ENCODE assay signal across 12 cellular contexts in the genomic region with DNA sequence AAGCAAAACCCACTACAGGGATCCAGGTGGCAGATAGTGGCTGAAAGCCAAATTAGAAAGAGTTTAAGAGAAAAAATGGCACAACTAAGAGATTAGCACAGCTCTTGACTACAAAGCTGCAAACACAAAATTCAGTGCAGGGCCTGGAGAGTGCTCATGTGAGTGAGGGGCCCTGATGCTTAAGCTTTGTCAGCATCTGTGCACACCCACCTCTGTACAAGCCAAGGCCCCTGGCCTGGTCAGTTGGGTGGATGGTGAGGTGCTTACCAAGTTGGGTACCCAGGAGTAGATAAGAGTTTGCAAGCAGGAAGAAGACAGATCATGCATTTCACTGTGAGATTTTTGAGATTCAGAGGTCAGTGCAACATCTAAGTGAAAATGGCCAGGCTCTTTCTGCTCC.
DNase-seq lines count a peak whose midpoint lies in the region; ATAC-seq and TF ChIP-seq lines count a peak whose summit lies in the region.
"Had no signal": no experiment of that assay in that cellular context is flagged by ENCODE, and none has a peak within 500 bp of the region (broad histone marks: within the 10 kb centered on the region; RNA-seq: fewer than 3 reads in every experiment).

No MANE protein-coding gene starts in this region.

- peaks cover 52% of the 10 kb centered on the region for H3K4me1 Mint-ChIP-seq in activated T-helper 17 cell treated with anti-CD3 and anti-CD28 coated beads, Interleukin-2, amount 50 U/mL, for 72 hours

- H3K4me1 ChIP-seq in transverse colon = peaks cover 0 to 45% (median 16%) of the 10 kb centered on the region in 4 donors

- in situ Hi-C loops in transverse colon (cut with MboI; ENCODE audit: low pct_ligation_motif_present in 1 of 4, low pct_unique_long_range_greater_than_20kb in 1 of 4, low sequenced_read_pairs in 3 of 4) = no loop called here

- peak overlapping the region; percentile 67 for H3K4me3 Mint-ChIP-seq in activated T-helper 17 cell treated with anti-CD3 and anti-CD28 coated beads, Interleukin-2, amount 50 U/mL, for 72 hours

- peak overlapping the region; percentile 65 for H3K27ac Mint-ChIP-seq in activated T-helper 17 cell treated with anti-CD3 and anti-CD28 coated beads, Interleukin-2, amount 50 U/mL, for 72 hours

- H3K9me3 Mint-ChIP-seq in activated T-helper 17 cell treated with anti-CD3 and anti-CD28 coated beads, Interleukin-2, amount 50 U/mL, for 72 hours = no peaks in the 10 kb centered on the region

- TF ChIP-seq CTCF in transverse colon (IDR thresholded peaks at IDR 0.05) = no peak

- ATAC-seq in left ventricle myocardium superior (peak; percentile 9), Right ventricle myocardium inferior (no peak), HG02870 (IDR thresholded peaks at IDR 0.05; ENCODE audit: unreplicated experiment) (peak; percentile 3)
- peak; percentile 1 for ATAC-seq in activated T-helper 17 cell treated with anti-CD3 and anti-CD28 coated beads, Interleukin-2, amount 50 U/mL, for 72 hours (replicated peaks)

- H3K36me3 Mint-ChIP-seq in activated T-helper 17 cell treated with anti-CD3 and anti-CD28 coated beads, Interleukin-2, amount 50 U/mL, for 72 hours (ENCODE audit: low read depth) = peaks cover 6% of the 10 kb centered on the region

- H3K27ac ChIP-seq in transverse colon = peak overlapping the region in 3 of 4 donors; percentile 4 to 38 (median 11)
- H3K27ac ChIP-seq: C4-2B, VCaP had no signal

- H3K36me3 ChIP-seq in transverse colon = no peaks in the 10 kb centered on the region

- intact Hi-C loops in left ventricle myocardium superior (cut with micrococcal nuclease) (no loop called here), Right ventricle myocardium inferior (cut with DNase I) (loop anchor here (2.0 kb wide), 1 partner anchor 65 kb away; no protein-coding TSS in a partner anchor), transverse colon (cut with DNase I; ENCODE audit: low total_unique reads) (no loop called here), posterior vena cava (cut with DNase I) (no loop called here)

- H3K9me3 ChIP-seq in transverse colon = no peaks in the 10 kb centered on the region

- no peak for TF ChIP-seq POLR2A in transverse colon (IDR thresholded peaks at IDR 0.05)

- TF ChIP-seq EP300 in transverse colon (IDR thresholded peaks at IDR 0.05; ENCODE audit: low read depth) = no peak

- no peak overlapping the region for H3K4me3 ChIP-seq in transverse colon

- no peaks in the 10 kb centered on the region for H3K27me3 Mint-ChIP-seq in activated T-helper 17 cell treated with anti-CD3 and anti-CD28 coated beads, Interleukin-2, amount 50 U/mL, for 72 hours

- DNase-seq in left ventricle myocardium superior (no peak), Right ventricle myocardium inferior (ENCODE audit: missing footprints) (no peak), transverse colon (no peak), posterior vena cava (ENCODE audit: low spot score) (no peak), NCI-H1417 (lab: John Stamatoyannopoulos, UW) (no peak), NCI-H2227 (lab: John Stamatoyannopoulos, UW; ENCODE audit: unreplicated experiment) (no peak)
- DNase-seq: cortex of kidney, NCI-H2029 had no signal

- no peaks in the 10 kb centered on the region for H3K27me3 ChIP-seq in transverse colon
